22 cellular contexts compared by ENCODE assay signal in the genomic region with DNA sequence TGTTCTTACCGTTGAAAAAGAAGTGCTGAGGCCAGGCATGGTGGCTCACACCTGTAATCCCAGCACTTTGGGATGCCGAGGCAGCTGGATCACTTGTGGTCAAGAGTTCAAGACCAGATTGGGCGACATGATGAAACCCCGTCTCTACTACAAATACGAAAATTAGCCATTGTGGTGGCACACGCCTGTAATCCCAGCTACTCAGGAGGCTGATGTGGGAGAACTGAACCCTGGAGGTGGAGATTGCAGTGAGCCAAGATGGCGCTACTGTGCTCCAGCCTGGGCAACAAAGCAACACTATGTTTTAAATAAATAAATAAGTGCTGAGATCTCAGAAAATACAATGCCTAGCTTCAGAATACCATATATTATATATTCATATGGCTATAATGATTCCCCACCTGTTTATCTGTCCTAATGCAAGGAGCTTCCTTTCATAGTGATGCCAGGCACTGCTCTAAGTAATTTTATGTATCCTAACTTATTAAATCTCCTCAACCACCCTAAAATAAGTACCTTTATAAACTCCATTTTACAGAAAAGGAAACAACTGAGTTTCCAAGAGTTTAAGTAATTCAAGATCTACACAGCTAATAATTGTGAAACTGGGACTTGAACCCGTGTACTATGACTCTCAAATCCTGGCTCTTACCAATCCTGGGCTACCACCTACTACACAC. TPM values are rescaled to one million over a fixed set of nuclear protein-coding genes. Genes with fewer than 3 reads are reported as not detected.
DNase-seq lines count a peak whose midpoint lies in the region; TF ChIP-seq lines count a peak whose summit lies in the region.
"Had no signal": no experiment of that assay in that cellular context is flagged by ENCODE, and none has a peak within 500 bp of the region (broad histone marks: within the 10 kb centered on the region; RNA-seq: fewer than 3 reads in every experiment).

No MANE protein-coding gene starts in this region.

- whole genome bisulfite sequencing in mammary epithelial cell (ENCODE audit: low coverage, missing lambda C conversion rate), result 94% methylated on average over 8 of the region's 8 CpGs
- WGBS in prostate gland, result 85% methylated on average over 8 of the region's 8 CpGs

- H3K4me1 ChIP-seq in mammary epithelial cell (ENCODE audit: insufficient read depth, low read length) (peaks cover 44% of the 10 kb centered on the region), osteoblast (ENCODE audit: insufficient read depth, low read length) (peaks cover 52% of the 10 kb centered on the region), prostate gland (replicated peaks) (no peaks in the 10 kb centered on the region)
- H3K4me1 ChIP-seq: psoas muscle, suprapubic skin had no signal

- no peak overlapping the region for H3K4me3 Mint-ChIP-seq in T-helper 1 cell treated with Interleukin-12 subunit alpha and Interleukin-12 subunit beta and Interleukin-4 antibody, amounts not matched to agents 30 μg/mL and 1 μg/mL, for 36 hours
- H3K4me3 Mint-ChIP-seq: memory B cell, nephron had no signal

- H4K20me1 ChIP-seq in mammary epithelial cell (ENCODE audit: insufficient read depth, low read length) (no peaks in the 10 kb centered on the region), osteoblast (ENCODE audit: insufficient read depth, low read length) (peaks cover 3% of the 10 kb centered on the region)

- H3K36me3 ChIP-seq in mammary epithelial cell (ENCODE audit: insufficient read depth, low read length) (peaks cover 12% of the 10 kb centered on the region), osteoblast (ENCODE audit: insufficient read depth, low read length) (peaks cover 16% of the 10 kb centered on the region), prostate gland (no peaks in the 10 kb centered on the region), WERI-Rb-1 (peaks cover 28% of the 10 kb centered on the region)
- H3K36me3 ChIP-seq: suprapubic skin had no signal

- H3K36me3 Mint-ChIP-seq in T-helper 1 cell treated with Interleukin-12 subunit alpha and Interleukin-12 subunit beta and Interleukin-4 antibody, amounts not matched to agents 30 μg/mL and 1 μg/mL, for 36 hours (ENCODE audit: low read depth), result peaks cover 30% of the 10 kb centered on the region
- H3K36me3 Mint-ChIP-seq: memory B cell had no signal

- H3K79me2 ChIP-seq in mammary epithelial cell (ENCODE audit: insufficient read depth, low read length) (peaks cover 22% of the 10 kb centered on the region), osteoblast (ENCODE audit: insufficient read depth, low read length) (peaks cover 12% of the 10 kb centered on the region)

- H3K27me3 ChIP-seq in mammary epithelial cell (ENCODE audit: insufficient read depth, low read length) (no peaks in the 10 kb centered on the region), osteoblast (ENCODE audit: insufficient read depth, low read length) (no peaks in the 10 kb centered on the region), prostate gland (replicated peaks; ENCODE audit: insufficient read depth) (no peaks in the 10 kb centered on the region), WERI-Rb-1 (ENCODE audit: insufficient read depth, low read depth, severe bottlenecking) (no peaks in the 10 kb centered on the region)
- H3K27me3 ChIP-seq: hepatocyte, suprapubic skin had no signal

- BruUV-seq in mammary epithelial cell (replicated peaks; lab: Mats Ljungman, UMichigan), result no TSS peak

- H2AFZ ChIP-seq in mammary epithelial cell (ENCODE audit: low read depth, low read length) (no peak overlapping the region), osteoblast (ENCODE audit: low read length) (no peak overlapping the region)
- H2AFZ ChIP-seq: hepatocyte had no signal

- H3K4me3 ChIP-seq in mammary epithelial cell (replicated peaks in 1 of 3; ENCODE audit: insufficient read depth in 1 of 3, low read depth in 2 of 3, low read length in 3 of 3), result no peak overlapping the region
- H3K4me3 ChIP-seq in osteoblast (ENCODE audit: insufficient read depth, low read length), result no peak overlapping the region
- no peak overlapping the region for H3K4me3 ChIP-seq in prostate gland
- no peak overlapping the region for H3K4me3 ChIP-seq in WERI-Rb-1 (ENCODE audit: low read depth, low read length)
- H3K4me3 ChIP-seq: hepatocyte, psoas muscle, suprapubic skin had no signal

- H3K9me3 ChIP-seq in mammary epithelial cell (replicated peaks; ENCODE audit: insufficient read depth, low read length) (no peaks in the 10 kb centered on the region), osteoblast (ENCODE audit: low read depth, low read length) (no peaks in the 10 kb centered on the region), prostate gland (no peaks in the 10 kb centered on the region), WERI-Rb-1 (ENCODE audit: severe bottlenecking) (no peaks in the 10 kb centered on the region)
- H3K9me3 ChIP-seq: psoas muscle, suprapubic skin had no signal

- in situ Hi-C loops in mammary epithelial cell (cut with MboI; ENCODE audit: low sequenced_read_pairs in 2 of 2), result loop anchor here in 1 of 2 donors (10.0 kb wide), 3 partner anchors 69 to 369 kb away; no protein-coding TSS in a partner anchor

- peaks cover 51% of the 10 kb centered on the region for H3K4me1 Mint-ChIP-seq in T-helper 1 cell treated with Interleukin-12 subunit alpha and Interleukin-12 subunit beta and Interleukin-4 antibody, amounts not matched to agents 30 μg/mL and 1 μg/mL, for 36 hours (ENCODE audit: low read depth)
- H3K4me1 Mint-ChIP-seq: memory B cell had no signal

- H3K27ac ChIP-seq in mammary epithelial cell (ENCODE audit: insufficient read depth, low read depth, low read length) (peak overlapping the region; percentile 92), osteoblast (ENCODE audit: low read depth, low read length) (peak overlapping the region; percentile 93), prostate gland (no peak overlapping the region), WERI-Rb-1 (no peak overlapping the region)
- H3K27ac ChIP-seq: C4-2B, hepatocyte, psoas muscle, suprapubic skin had no signal

- H3K9ac ChIP-seq in mammary epithelial cell (ENCODE audit: insufficient read depth, low read length), result no peak overlapping the region

- intact Hi-C loops in mammary epithelial cell (cut with micrococcal nuclease), result loop anchor here (5.0 to 10.0 kb wide), 2 partner anchors 147 to 239 kb away; no protein-coding TSS in a partner anchor
- intact Hi-C loops in prostate gland (cut with DNase I), result no loop called here

- DNase-seq in T-helper 1 cell (no peak), M059J (ENCODE audit: low read depth) (peak; percentile 40), mammary epithelial cell (peak; percentile 11), osteoblast (ENCODE audit: insufficient read length, low spot score, missing footprints) (no peak), prostate gland (ENCODE audit: low spot score) (no peak), WERI-Rb-1 (no peak), AG20443 (ENCODE audit: low spot score) (no peak)
- DNase-seq: 8988T; activated CD4-positive, alpha-beta T cell treated with anti-CD3 and anti-CD28 coated beads, Interleukin-2, amount 50 U/mL, for 48 hours; caudate nucleus; effector CD4-positive, alpha-beta T cell; islet precursor cell; NCI-H1436 treated with DMSO at 0.1 percent for 48 hours; psoas muscle; small intestine; stimulated activated CD4-positive, alpha-beta T cell treated with anti-CD3 and anti-CD28 coated beads, Interleukin-4, amount 100 ng/mL, for 24 hours had no signal

- no peak for TF ChIP-seq CTCF in mammary epithelial cell (conservative IDR thresholded peaks at IDR 0.05 in 1 of 2, IDR thresholded peaks at IDR 0.05 in 1 of 2; ENCODE audit: extremely low read depth in 1 of 2, insufficient read depth in 1 of 2, low read depth in 1 of 2, low read length in 2 of 2)
- TF ChIP-seq CTCF in osteoblast (IDR thresholded peaks at IDR 0.05; ENCODE audit: extremely low read depth, low read depth, low read length), result no peak
- no peak for TF ChIP-seq CTCF in prostate gland (IDR thresholded peaks at IDR 0.05)
- TF ChIP-seq CTCF in WERI-Rb-1 (IDR thresholded peaks at IDR 0.05; ENCODE audit: low read depth, low read length), result no peak

- no peak for TF ChIP-seq POLR2A in prostate gland (IDR thresholded peaks at IDR 0.05)

- CTCF ChIA-PET in mammary epithelial cell (lab: Charles Lee; ENCODE audit: low non-redundant PET), result no interaction called here

- dilution Hi-C loops in mammary epithelial cell (cut with HindIII; ENCODE audit: low sequenced_read_pairs), result no loop called here

- H3K4me2 ChIP-seq in mammary epithelial cell (ENCODE audit: insufficient read depth, low read depth, low read length) (no peak overlapping the region), osteoblast (ENCODE audit: insufficient read depth, low read length) (no peak overlapping the region)
- H3K4me2 ChIP-seq: hepatocyte had no signal

- H3K9me3 Mint-ChIP-seq in T-helper 1 cell treated with Interleukin-12 subunit alpha and Interleukin-12 subunit beta and Interleukin-4 antibody, amounts not matched to agents 30 μg/mL and 1 μg/mL, for 36 hours, result no peaks in the 10 kb centered on the region
- H3K9me3 Mint-ChIP-seq: memory B cell, nephron had no signal

- peak overlapping the region; percentile 34 for H3K27ac Mint-ChIP-seq in T-helper 1 cell treated with Interleukin-12 subunit alpha and Interleukin-12 subunit beta and Interleukin-4 antibody, amounts not matched to agents 30 μg/mL and 1 μg/mL, for 36 hours
- H3K27ac Mint-ChIP-seq: memory B cell, nephron had no signal

- no peaks in the 10 kb centered on the region for H3K27me3 Mint-ChIP-seq in T-helper 1 cell treated with Interleukin-12 subunit alpha and Interleukin-12 subunit beta and Interleukin-4 antibody, amounts not matched to agents 30 μg/mL and 1 μg/mL, for 36 hours (ENCODE audit: low read depth)

RNA-seq across cellular contexts. Expression of a gene that starts 7.3 kb away (rescaled TPM):
- 65.4 and 101 TPM in 2 replicates for total RNA-seq in M059J (2014; rRNA removed; shearing (Covaris generic))
- total RNA-seq in mammary epithelial cell (100 to 1,000 TPM; 161 to 545 TPM), osteoblast (111 and 136 TPM in 2 replicates), prostate gland (10 to 100 TPM in 1 of 2 donors, 1 to 10 TPM in 1; 8.8 to 11.8 TPM)
- 120 TPM for polyA plus RNA-seq in mammary epithelial cell
- polyA minus RNA-seq in mammary epithelial cell, result 135 TPM

Comparison
In these comparisons a context has a peak if more than half of its experiments do, and no peak if none do; other contexts are left out.
1. DNase-seq: peak in M059J (single experiment) and mammary epithelial cell (single experiment); none in T-helper 1 cell (0 of 5), osteoblast (single experiment), prostate gland (single experiment), WERI-Rb-1 (single experiment) and AG20443 (single experiment).
2. H3K27ac ChIP-seq: peak in mammary epithelial cell (single experiment) and osteoblast (single experiment); none in prostate gland (0 of 2) and WERI-Rb-1 (single experiment).